27 cellular contexts compared by ENCODE assay signal in genomic region chr6:17768881-17769280, GRCh38.
"Had no signal": no experiment of that assay in that cellular context is flagged by ENCODE, and none has a peak within 500 bp of the region (broad histone marks: within the 10 kb centered on the region; RNA-seq: fewer than 3 reads in every experiment).

No MANE protein-coding gene starts in this region.

- H3K27me3 ChIP-seq: adrenal gland, body of pancreas, breast epithelium, MG63 had no signal

- H3K4me3 ChIP-seq: adrenal gland, body of pancreas, breast epithelium, MG63 had no signal

- H3K4me1 Mint-ChIP-seq: activated CD4-positive, alpha-beta T cell treated with anti-CD3 and anti-CD28 coated beads for 36 hours; activated CD4-positive, alpha-beta T cell treated with anti-CD3 and anti-CD28 coated beads, Interleukin-2, amount 10 ng/mL, durations not matched to agents 7 days and 5 days had no signal

- DNase-seq: activated CD4-positive, alpha-beta T cell treated with anti-CD3 and anti-CD28 coated beads for 36 hours; activated CD4-positive, alpha-beta T cell treated with anti-CD3 and anti-CD28 coated beads, Interleukin-2, amount 10 ng/mL, durations not matched to agents 7 days and 5 days; activated CD4-positive, alpha-beta T cell treated with anti-CD3 and anti-CD28 coated beads, Interleukin-2, amount 50 U/mL, for 48 hours; activated CD8-positive, alpha-beta T cell treated with anti-CD3 and anti-CD28 coated beads, Interleukin-2, amount 10 ng/mL, durations not matched to agents 7 days and 5 days; activated gamma-delta T cell treated with Interleukin-2 at 50 U/mL for 16 hours; activated T-cell treated with anti-CD3 and anti-CD28 coated beads, Interleukin-2, amount 50 U/mL, for 4 hours; body of pancreas; caudate nucleus; MG63; NCI-H1048; NCI-H1105 treated with DMSO at 0.1 percent for 48 hours; NCI-H1436; NCI-H1694; NCI-H1930; NCI-H2081 treated with DMSO at 0.1 percent for 48 hours; NCI-H345; NCI-H524 treated with DMSO at 0.1 percent for 48 hours; SIG-M5; T1000 had no signal

- H3K27ac Mint-ChIP-seq: activated CD4-positive, alpha-beta T cell treated with anti-CD3 and anti-CD28 coated beads for 36 hours; activated CD4-positive, alpha-beta T cell treated with anti-CD3 and anti-CD28 coated beads, Interleukin-2, amount 10 ng/mL, durations not matched to agents 7 days and 5 days; activated CD8-positive, alpha-beta T cell treated with anti-CD3 and anti-CD28 coated beads, Interleukin-2, amount 10 ng/mL, durations not matched to agents 7 days and 5 days; activated naive CD4-positive, alpha-beta T cell treated with anti-CD3 and anti-CD28 coated beads for 36 hours; activated naive CD4-positive, alpha-beta T cell treated with anti-CD3 and anti-CD28 coated beads, Interleukin-2, amount 50 U/mL, for 72 hours; activated T-helper 1 cell treated with anti-CD3 and anti-CD28 coated beads, Interleukin-12 subunit alpha, Interleukin-12 subunit beta, Interleukin-2, Interleukin-4 antibody, amounts not matched to agents 30 ng/mL and 10 ng/mL and 1 ng/mL, durations not matched to agents 14 hours and 24 hours and 36 hours; IgD-negative memory B cell had no signal

- H3K27me3 Mint-ChIP-seq: IgD-negative memory B cell had no signal

- FAIRE-seq: astrocyte, RCC 7860 had no signal

- H3K4me3 Mint-ChIP-seq: activated CD4-positive, alpha-beta T cell treated with anti-CD3 and anti-CD28 coated beads for 36 hours; activated CD4-positive, alpha-beta T cell treated with anti-CD3 and anti-CD28 coated beads, Interleukin-2, amount 10 ng/mL, durations not matched to agents 7 days and 5 days; activated CD8-positive, alpha-beta T cell treated with anti-CD3 and anti-CD28 coated beads, Interleukin-2, amount 10 ng/mL, durations not matched to agents 7 days and 5 days; activated naive CD4-positive, alpha-beta T cell treated with anti-CD3 and anti-CD28 coated beads for 36 hours; activated T-cell treated with anti-CD3 and anti-CD28 coated beads, Interleukin-2, amount 50 U/mL, for 4 hours; activated T-helper 1 cell treated with anti-CD3 and anti-CD28 coated beads, Interleukin-12 subunit alpha, Interleukin-12 subunit beta, Interleukin-2, Interleukin-4 antibody, amounts not matched to agents 30 ng/mL and 10 ng/mL and 1 ng/mL, durations not matched to agents 14 hours and 24 hours and 36 hours; IgD-negative memory B cell had no signal

- H3K9me3 Mint-ChIP-seq: activated CD4-positive, alpha-beta T cell treated with anti-CD3 and anti-CD28 coated beads, Interleukin-2, amount 10 ng/mL, durations not matched to agents 7 days and 5 days; activated naive CD4-positive, alpha-beta T cell treated with anti-CD3 and anti-CD28 coated beads for 36 hours; activated naive CD4-positive, alpha-beta T cell treated with anti-CD3 and anti-CD28 coated beads, Interleukin-2, amount 50 U/mL, for 72 hours; activated T-cell treated with anti-CD3 and anti-CD28 coated beads, Interleukin-2, amount 50 U/mL, for 4 hours; activated T-helper 1 cell treated with anti-CD3 and anti-CD28 coated beads, Interleukin-12 subunit alpha, Interleukin-12 subunit beta, Interleukin-2, Interleukin-4 antibody, amounts not matched to agents 30 ng/mL and 10 ng/mL and 1 ng/mL, durations not matched to agents 14 hours and 24 hours and 36 hours; IgD-negative memory B cell had no signal

- H3K36me3 Mint-ChIP-seq: activated naive CD4-positive, alpha-beta T cell treated with anti-CD3 and anti-CD28 coated beads, Interleukin-2, amount 50 U/mL, for 72 hours had no signal
